ENCODE assay signal across 8 cellular contexts in genomic region chr2:113979172-113980128, GRCh38.
DNase-seq lines count a peak whose midpoint lies in the region; ATAC-seq and TF ChIP-seq lines count a peak whose summit lies in the region.

No MANE protein-coding gene starts in this region.

- peak; percentile 53 for TF ChIP-seq CTCF in cardiac muscle cell (IDR thresholded peaks at IDR 0.05; ENCODE audit: low read depth, low read length)

- H3K27ac ChIP-seq in cardiac muscle cell = no peak overlapping the region

- no peaks in the 10 kb centered on the region for H3K36me3 ChIP-seq in cardiac muscle cell

- intact Hi-C loops in left cardiac atrium (cut with DNase I) = loop anchor here in 1 of 2 donors (5.0 kb wide), 1 partner anchor 573 kb away; no protein-coding TSS in a partner anchor

- no peaks in the 10 kb centered on the region for H3K9me3 ChIP-seq in cardiac muscle cell (ENCODE audit: low read depth)

- H3K27me3 Mint-ChIP-seq in memory B cell = no peaks in the 10 kb centered on the region

- no peak overlapping the region for H3K4me3 ChIP-seq in cardiac muscle cell

- H3K4me3 Mint-ChIP-seq in memory B cell = no peak overlapping the region

- H3K4me1 ChIP-seq in cardiac muscle cell (ENCODE audit: low read depth) = no peaks in the 10 kb centered on the region

- H3K36me3 Mint-ChIP-seq in memory B cell = peaks cover 16% of the 10 kb centered on the region

- H3K4me1 Mint-ChIP-seq in memory B cell = peaks cover 6% of the 10 kb centered on the region

- H3K9me3 Mint-ChIP-seq in memory B cell = no peaks in the 10 kb centered on the region

- H3K27ac Mint-ChIP-seq in memory B cell = peak overlapping the region; percentile 78

- no peak for ATAC-seq in left cardiac atrium
- peak; percentile 68 for ATAC-seq in memory B cell (ENCODE audit: low read depth)

- DNase-seq in cardiac muscle cell (ENCODE audit: low read depth in 1 of 2, low spot score in 1 of 2) = no peak
- DNase-seq in left cardiac atrium = no peak
- DNase-seq in activated naive CD4-positive, alpha-beta T cell treated with anti-CD3 and anti-CD28 coated beads, Interleukin-2, amount 50 U/mL, for 16 hours = peak; percentile 63
- peak; percentile 69 to 76 for DNase-seq in memory B cell (ENCODE audit: low spot score in 2 of 2)
- DNase-seq in kidney glomerular epithelial cell (lab: John Stamatoyannopoulos, UW) = no peak
- DNase-seq in kidney tubule cell (ENCODE audit: low spot score) = no peak
- no peak for DNase-seq in NCI-H2227 treated with DMSO at 0.1 percent for 48 hours (lab: John Stamatoyannopoulos, UW)
- no peak for DNase-seq in NCI-H345 treated with DMSO at 0.1 percent for 48 hours (lab: John Stamatoyannopoulos, UW; ENCODE audit: unreplicated experiment)

- no peaks in the 10 kb centered on the region for H3K27me3 ChIP-seq in cardiac muscle cell

Comparison
In these comparisons a context has a peak if more than half of its experiments do, and no peak if none do; other contexts are left out.
1. DNase-seq: peak in activated naive CD4-positive, alpha-beta T cell treated with anti-CD3 and anti-CD28 coated beads, Interleukin-2, amount 50 U/mL, for 16 hours (single experiment) and memory B cell (2 of 2); none in cardiac muscle cell (0 of 2), left cardiac atrium (single experiment), kidney glomerular epithelial cell (single experiment), kidney tubule cell (single experiment), NCI-H2227 treated with DMSO at 0.1 percent for 48 hours (single experiment) and NCI-H345 treated with DMSO at 0.1 percent for 48 hours (single experiment).